1 cellular context compared by ENCODE assay signal in the genomic region with DNA sequence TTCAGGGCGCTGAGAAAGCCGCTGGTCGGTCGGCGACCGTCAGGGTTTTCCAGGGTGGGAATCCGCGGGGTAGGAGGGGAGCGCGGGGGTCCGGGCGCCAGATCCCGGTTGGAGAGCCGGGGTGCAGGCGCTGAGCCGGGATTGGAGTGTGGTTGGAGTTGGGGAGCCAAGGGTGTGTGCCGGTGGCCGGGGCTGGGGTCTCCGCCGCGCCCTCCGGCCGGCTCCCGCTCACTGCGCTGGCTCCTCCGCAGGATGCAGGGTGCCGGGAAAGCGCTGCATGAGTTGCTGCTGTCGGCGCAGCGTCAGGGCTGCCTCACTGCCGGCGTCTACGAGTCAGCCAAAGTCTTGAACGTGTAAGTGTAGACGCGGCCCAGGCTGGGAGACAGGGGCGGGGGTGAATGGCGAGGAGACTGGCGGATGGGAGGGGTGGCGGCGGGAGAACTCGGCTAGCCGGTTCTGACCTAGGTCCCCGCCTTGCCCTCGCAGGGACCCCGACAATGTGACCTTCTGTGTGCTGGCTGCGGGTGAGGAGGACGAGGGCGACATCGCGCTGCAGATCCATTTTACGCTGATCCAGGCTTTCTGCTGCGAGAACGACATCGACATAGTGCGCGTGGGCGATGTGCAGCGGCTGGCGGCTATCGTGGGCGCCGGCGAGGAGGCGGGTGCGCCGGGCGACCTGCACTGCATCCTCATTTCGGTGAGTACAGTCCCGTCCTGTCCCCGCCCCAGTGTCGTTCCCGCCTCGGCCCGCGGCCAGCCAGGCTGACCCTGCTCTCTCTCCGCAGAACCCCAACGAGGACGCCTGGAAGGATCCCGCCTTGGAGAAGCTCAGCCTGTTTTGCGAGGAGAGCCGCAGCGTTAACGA.
TF ChIP-seq lines count a peak whose summit lies in the region.

No MANE protein-coding gene starts in this region.

TF ChIP-seq in IMR-90, 13 proteins besides CTCF, POLR2A, EP300 and RAD21 (continued from another document):
- TF ChIP-seq, protein P1, sequence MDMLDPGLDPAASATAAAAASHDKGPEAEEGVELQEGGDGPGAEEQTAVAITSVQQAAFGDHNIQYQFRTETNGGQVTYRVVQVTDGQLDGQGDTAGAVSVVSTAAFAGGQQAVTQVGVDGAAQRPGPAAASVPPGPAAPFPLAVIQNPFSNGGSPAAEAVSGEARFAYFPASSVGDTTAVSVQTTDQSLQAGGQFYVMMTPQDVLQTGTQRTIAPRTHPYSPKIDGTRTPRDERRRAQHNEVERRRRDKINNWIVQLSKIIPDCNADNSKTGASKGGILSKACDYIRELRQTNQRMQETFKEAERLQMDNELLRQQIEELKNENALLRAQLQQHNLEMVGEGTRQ (IDR thresholded peaks at IDR 0.05; ENCODE audit: low read depth, low read length), result no peak
- TF ChIP-seq MXI1 (IDR thresholded peaks at IDR 0.05; ENCODE audit: borderline replicate concordance, low read depth, low read length), result no peak
- TF ChIP-seq RFX5 (IDR thresholded peaks at IDR 0.05; ENCODE audit: low read depth, low read length), result no peak
TF ChIP-seq in IMR-90: peak in this region for 0.
